In the genomic region with DNA sequence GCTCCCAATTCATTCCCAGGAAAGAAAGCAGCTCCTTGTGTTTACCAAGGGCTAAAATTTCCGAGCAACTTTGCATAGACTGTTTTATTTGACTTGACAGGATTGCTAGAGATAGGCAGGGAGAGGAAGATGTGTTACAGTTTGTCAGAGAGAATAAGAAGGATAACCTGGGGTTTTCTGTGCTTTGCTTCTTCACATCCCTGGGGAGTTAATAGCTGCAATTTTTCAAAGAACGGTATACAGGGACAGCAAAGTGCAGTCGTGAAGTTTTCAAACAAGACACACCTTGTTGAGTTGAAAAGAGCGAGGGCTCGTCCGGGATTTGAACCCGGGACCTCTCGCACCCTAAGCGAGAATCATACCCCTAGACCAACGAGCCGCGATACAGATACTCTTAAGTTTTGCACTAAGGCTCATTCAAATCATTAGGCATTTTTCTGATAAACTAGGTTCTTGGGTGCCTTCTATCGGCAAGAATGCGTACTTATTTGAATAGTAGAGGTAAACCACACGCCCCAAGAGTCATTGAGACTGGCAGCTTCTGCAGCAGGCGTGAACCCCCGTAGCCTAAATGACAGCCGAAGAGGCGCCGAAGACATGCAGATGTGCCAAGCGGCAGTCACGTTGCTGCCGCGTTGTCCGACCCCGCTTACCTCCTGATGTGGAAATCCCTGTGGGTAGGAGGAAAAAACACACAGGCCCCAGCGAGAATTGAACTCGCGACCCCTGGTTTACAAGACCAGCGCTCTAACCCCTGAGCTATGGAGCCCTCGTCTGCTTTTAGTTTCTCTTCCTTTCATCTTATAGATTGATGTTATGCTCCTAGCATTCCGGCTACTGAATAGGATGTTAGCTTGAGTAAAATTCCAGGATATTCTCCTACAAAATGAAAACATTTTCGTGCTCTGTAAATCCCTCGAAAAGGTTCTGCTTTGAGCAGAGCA, we compare ENCODE assay signal across 9 cellular contexts. TPM values are rescaled to one million over a fixed set of nuclear protein-coding genes. Genes with fewer than 3 reads are reported as not detected.
DNase-seq lines count a peak whose midpoint lies in the region; ATAC-seq, FAIRE-seq and TF ChIP-seq lines count a peak whose summit lies in the region.
"Had no signal": no experiment of that assay in that cellular context is flagged by ENCODE, and none has a peak within 500 bp of the region (broad histone marks: within the 10 kb centered on the region; RNA-seq: fewer than 3 reads in every experiment).

No MANE protein-coding gene starts in this region.

- intact Hi-C loops in activated CD4-positive, alpha-beta T cell treated with anti-CD3 and anti-CD28 coated beads, Interleukin-2, amount 10 ng/mL, durations not matched to agents 24 days and 14 days (cut with micrococcal nuclease), result loop anchor here (1.0 to 5.0 kb wide), 10 partner anchors 12 to 899 kb away; partner anchors contain the start of genes APEX1, METTL3, PARP2 and PNP
- intact Hi-C loops in HepG2 (cut with micrococcal nuclease; ENCODE audit: unreplicated experiment), result loop anchor here (1.0 kb wide), 5 partner anchors 19 to 270 kb away; partner anchors contain the start of genes APEX1 and PARP2

- no peaks in the 10 kb centered on the region for H3K79me2 ChIP-seq in HepG2 (ENCODE audit: insufficient read depth, low read length)

- H3K36me3 ChIP-seq in BLaER1, result no peaks in the 10 kb centered on the region
- no peaks in the 10 kb centered on the region for H3K36me3 ChIP-seq in HepG2 (replicated peaks in 1 of 2; ENCODE audit: control insufficient read depth in 1 of 2, insufficient read depth in 2 of 2, low read length in 2 of 2)

- H3K4me1 Mint-ChIP-seq in activated CD4-positive, alpha-beta T cell treated with anti-CD3 and anti-CD28 coated beads, Interleukin-2, amount 10 ng/mL, durations not matched to agents 24 days and 14 days, result peaks cover 14% of the 10 kb centered on the region

- H3K4me1 ChIP-seq in BLaER1 (peaks cover 61% of the 10 kb centered on the region), HepG2 (ENCODE audit: insufficient read depth, low read length) (peaks cover 77% of the 10 kb centered on the region)

- H3K27me3 ChIP-seq in BLaER1, result no peaks in the 10 kb centered on the region
- H3K27me3 ChIP-seq in HepG2 (ENCODE audit: control insufficient read depth in 1 of 2, insufficient read depth in 2 of 2, low read length in 2 of 2), result no peaks in the 10 kb centered on the region; a peak in 1 of 5 replicates

- in situ Hi-C loops in HepG2 (cut with HindIII; ENCODE audit: extremely low pct_ligation_motif_present, low pct_unique_long_range_greater_than_20kb), result loop anchor here (25.0 kb wide), 1 partner anchor 151 kb away; the partner anchor contains the start of genes APEX1, OSGEP, PIP4P1 and PNP

- H3K27ac ChIP-seq in BLaER1 (no peak overlapping the region), HepG2 (ENCODE audit: extremely low read length, insufficient read depth, low read length) (peak overlapping the region; percentile 73)

- TF ChIP-seq POLR2A in HepG2 (IDR thresholded peaks at IDR 0.05; ENCODE audit: insufficient read depth in 1 of 2, low read depth in 2 of 2, low read length in 2 of 2), result no peak

- peak overlapping the region; percentile 92 for H2AFZ ChIP-seq in HepG2 (ENCODE audit: low read length)

- H4K20me1 ChIP-seq in BLaER1 (no peaks in the 10 kb centered on the region), HepG2 (ENCODE audit: insufficient read depth, low read length) (no peaks in the 10 kb centered on the region)

- 1% methylated on average over 34 of the region's 34 CpGs for WGBS in HepG2 (ENCODE audit: low lambda C conversion rate)

- H3K4me3 ChIP-seq in BLaER1 (peak overlapping the region; percentile 69), HepG2 (replicated peaks in 1 of 3; ENCODE audit: insufficient read depth in 1 of 3, low read depth in 2 of 3, low read length in 3 of 3) (peak overlapping the region; percentile 70 to 83 (median 77))

- BruUV-seq in HepG2 (replicated peaks; lab: Mats Ljungman, UMichigan), result no TSS peak

- FAIRE-seq in HepG2 (lab: Jason Lieb, UNC), result peak; percentile 74

- POLR2A ChIA-PET in HepG2 (lab: Yijun Ruan, JAX), result interaction anchor here (0.7 to 4.8 kb wide), 17 partner anchors 10 to 484 kb away, joined by 3 to 105 read pairs (median 5); partner anchors contain the start of genes ANG, APEX1, CCNB1IP1 and OSGEP

- H3K9me3 Mint-ChIP-seq in activated CD4-positive, alpha-beta T cell treated with anti-CD3 and anti-CD28 coated beads, Interleukin-2, amount 10 ng/mL, durations not matched to agents 24 days and 14 days, result no peaks in the 10 kb centered on the region

- ATAC-seq in GM19328 (IDR thresholded peaks at IDR 0.05; ENCODE audit: unreplicated experiment) (peak; percentile 69), HG03457 (IDR thresholded peaks at IDR 0.05; ENCODE audit: unreplicated experiment) (peak; percentile 57), HepG2 (peak; percentile 84)

- TF ChIP-seq RAD21 in HepG2 (CRISPR knock-in tag; IDR thresholded peaks at IDR 0.05), result peak; percentile 19; the same call in 1 of the 2 replicates

- H3K27ac Mint-ChIP-seq in activated CD4-positive, alpha-beta T cell treated with anti-CD3 and anti-CD28 coated beads, Interleukin-2, amount 10 ng/mL, durations not matched to agents 24 days and 14 days, result no peak overlapping the region

- H3K4me2 ChIP-seq in BLaER1, result peak overlapping the region; percentile 81
- H3K4me2 ChIP-seq in HepG2 (ENCODE audit: low read depth, low read length), result peak overlapping the region; percentile 83

- no peaks in the 10 kb centered on the region for H3K36me3 Mint-ChIP-seq in activated CD4-positive, alpha-beta T cell treated with anti-CD3 and anti-CD28 coated beads, Interleukin-2, amount 10 ng/mL, durations not matched to agents 24 days and 14 days (ENCODE audit: low read depth)

- peak; percentile 98 to 100 for DNase-seq in NCI-H524 (lab: John Stamatoyannopoulos, UW)
- peak; percentile 94 for DNase-seq in activated CD4-positive, alpha-beta T cell treated with anti-CD3 and anti-CD28 coated beads, Interleukin-2, amount 10 ng/mL, durations not matched to agents 24 days and 14 days
- peak; percentile 90 to 96 for DNase-seq in dermis microvascular lymphatic vessel endothelial cell (ENCODE audit: low read depth in 2 of 2)
- peak; percentile 99 for DNase-seq in HepG2 (ENCODE audit: low spot score)
- peak; percentile 78 to 82 for DNase-seq in stimulated activated CD4-positive, alpha-beta T cell treated with anti-CD3 and anti-CD28 coated beads, Interleukin-2, amount 100 ng/mL, for 48 hours

- TF ChIP-seq CTCF in HepG2 (CRISPR knock-in tag; IDR thresholded peaks at IDR 0.05), result peak; percentile 92

- TF ChIP-seq EP300 in HepG2 (IDR thresholded peaks at IDR 0.05; ENCODE audit: low read depth in 2 of 2, low read length in 2 of 2) (peak in 1 of 2 experiments; percentile 30; a peak in 1 of 4 replicates), HepG2 (CRISPR knock-in tag; IDR thresholded peaks at IDR 0.05; ENCODE audit: borderline replicate concordance) (no peak; the same call in 1 of the 2 replicates)

- H3K27me3 Mint-ChIP-seq in activated CD4-positive, alpha-beta T cell treated with anti-CD3 and anti-CD28 coated beads, Interleukin-2, amount 10 ng/mL, durations not matched to agents 24 days and 14 days, result peaks cover 1% of the 10 kb centered on the region

- H3K9me3 ChIP-seq in BLaER1 (no peaks in the 10 kb centered on the region), HepG2 (ENCODE audit: low read length) (no peaks in the 10 kb centered on the region)

- no peak overlapping the region for H3K4me3 Mint-ChIP-seq in activated CD4-positive, alpha-beta T cell treated with anti-CD3 and anti-CD28 coated beads, Interleukin-2, amount 10 ng/mL, durations not matched to agents 24 days and 14 days

- CTCF ChIA-PET in HepG2 (lab: Yijun Ruan, JAX; ENCODE audit: low intra/inter-chr PET ratio, low total read pairs), result interaction anchor here (1.0 to 1.3 kb wide), 3 partner anchors 19 to 78 kb away, joined by 3 to 6 read pairs (median 6); no protein-coding TSS in a partner anchor

- H3K9ac ChIP-seq in BLaER1 (peak overlapping the region; percentile 72), HepG2 (ENCODE audit: insufficient read depth, low read depth, low read length) (peak overlapping the region; percentile 71)

RNA-seq across cellular contexts. Expression of gene RNASE12, which starts 22.2 kb away (rescaled TPM):
- total RNA-seq in activated CD4-positive, alpha-beta T cell treated with anti-CD3 and anti-CD28 coated beads, Interleukin-2, amount 10 ng/mL, durations not matched to agents 24 days and 14 days, result not detected in 2 replicates
- total RNA-seq in dermis microvascular lymphatic vessel endothelial cell (not detected in 2 replicates), HepG2 (2016; rRNA removed; fragmentation: Illumina TruSeq; extraction: Trizol) (not detected in 2 replicates)
- total RNA-seq in HepG2 (2016; cell fraction: cytosol; rRNA removed; fragmentation: Illumina TruSeq; extraction: Trizol; ENCODE audit: low read depth), result not detected in 2 replicates
- not detected in 2 replicates for total RNA-seq in HepG2 (2016; cell fraction: insoluble cytoplasmic fraction; rRNA removed; fragmentation: Illumina TruSeq; extraction: Trizol)
- not detected in 2 replicates for total RNA-seq in HepG2 (2016; cell fraction: membrane; rRNA removed; fragmentation: Illumina TruSeq; extraction: Trizol)
- not detected in 2 replicates for total RNA-seq in HepG2 (2016; cell fraction: nucleus; rRNA removed; fragmentation: Illumina TruSeq; extraction: Trizol)
- not detected in 2 replicates for polyA plus RNA-seq in HepG2 (2011; rRNA removed)
- not detected in 2 replicates for polyA plus RNA-seq in HepG2 (2011; cell fraction: cytosol; rRNA removed)
- polyA plus RNA-seq in HepG2 (2011; cell fraction: nucleus; rRNA removed), result not detected in 2 replicates
- not detected in 2 replicates for polyA plus RNA-seq in HepG2 (2012)
- polyA plus RNA-seq in HepG2 (2016; cell fraction: cytosol; fragmentation: Illumina TruSeq; extraction: Trizol; ENCODE audit: low read depth), result not detected in 2 replicates
- not detected in 2 replicates for polyA plus RNA-seq in HepG2 (2016; cell fraction: insoluble cytoplasmic fraction; fragmentation: Illumina TruSeq; extraction: Trizol; ENCODE audit: low read depth)
- not detected in 2 replicates for polyA plus RNA-seq in HepG2 (2016; cell fraction: membrane; fragmentation: Illumina TruSeq; extraction: Trizol; ENCODE audit: low read depth)
- polyA plus RNA-seq in HepG2 (2016; cell fraction: nucleus; fragmentation: Illumina TruSeq; extraction: Trizol; ENCODE audit: insufficient read depth, low read depth), result not detected in 2 replicates
- not detected in 2 replicates for polyA minus RNA-seq in HepG2 (2011; rRNA and poly(A)+ RNA removed; ENCODE audit: low replicate concordance)
- polyA minus RNA-seq in HepG2 (2011; cell fraction: cytosol; rRNA and poly(A)+ RNA removed), result not detected in 2 replicates
- polyA minus RNA-seq in HepG2 (2011; cell fraction: nucleus; rRNA and poly(A)+ RNA removed), result not detected in 2 replicates
- total RNA-seq: activated CD8-positive, alpha-beta memory T cell treated with anti-CD3 and anti-CD28 coated beads for 36 hours had no signal

RNA-seq across cellular contexts. Expression of gene RNASE11, which starts 25.6 kb away (rescaled TPM):
- not detected in 2 replicates for total RNA-seq in activated CD4-positive, alpha-beta T cell treated with anti-CD3 and anti-CD28 coated beads, Interleukin-2, amount 10 ng/mL, durations not matched to agents 24 days and 14 days
- total RNA-seq in dermis microvascular lymphatic vessel endothelial cell (not detected in 2 replicates), HepG2 (2016; rRNA removed; fragmentation: Illumina TruSeq; extraction: Trizol) (not detected in 2 replicates)
- not detected in 2 replicates for total RNA-seq in HepG2 (2016; cell fraction: cytosol; rRNA removed; fragmentation: Illumina TruSeq; extraction: Trizol; ENCODE audit: low read depth)
- total RNA-seq in HepG2 (2016; cell fraction: insoluble cytoplasmic fraction; rRNA removed; fragmentation: Illumina TruSeq; extraction: Trizol), result not detected in 2 replicates
- total RNA-seq in HepG2 (2016; cell fraction: membrane; rRNA removed; fragmentation: Illumina TruSeq; extraction: Trizol), result not detected in 2 replicates
- not detected in 2 replicates for total RNA-seq in HepG2 (2016; cell fraction: nucleus; rRNA removed; fragmentation: Illumina TruSeq; extraction: Trizol)
- not detected in 2 replicates for polyA plus RNA-seq in HepG2 (2011; rRNA removed)
- polyA plus RNA-seq in HepG2 (2011; cell fraction: cytosol; rRNA removed), result not detected in 2 replicates
- not detected in 2 replicates for polyA plus RNA-seq in HepG2 (2011; cell fraction: nucleus; rRNA removed)
- polyA plus RNA-seq in HepG2 (2012), result not detected in 2 replicates
- polyA plus RNA-seq in HepG2 (2016; cell fraction: cytosol; fragmentation: Illumina TruSeq; extraction: Trizol; ENCODE audit: low read depth), result not detected in 2 replicates
- polyA plus RNA-seq in HepG2 (2016; cell fraction: insoluble cytoplasmic fraction; fragmentation: Illumina TruSeq; extraction: Trizol; ENCODE audit: low read depth), result not detected in 2 replicates
- polyA plus RNA-seq in HepG2 (2016; cell fraction: membrane; fragmentation: Illumina TruSeq; extraction: Trizol; ENCODE audit: low read depth), result not detected in 2 replicates
- not detected in 2 replicates for polyA plus RNA-seq in HepG2 (2016; cell fraction: nucleus; fragmentation: Illumina TruSeq; extraction: Trizol; ENCODE audit: insufficient read depth, low read depth)
- polyA minus RNA-seq in HepG2 (2011; rRNA and poly(A)+ RNA removed; ENCODE audit: low replicate concordance), result not detected in 2 replicates
- not detected in 2 replicates for polyA minus RNA-seq in HepG2 (2011; cell fraction: cytosol; rRNA and poly(A)+ RNA removed)
- polyA minus RNA-seq in HepG2 (2011; cell fraction: nucleus; rRNA and poly(A)+ RNA removed), result not detected in 2 replicates
- total RNA-seq: activated CD8-positive, alpha-beta memory T cell treated with anti-CD3 and anti-CD28 coated beads for 36 hours had no signal

RNA-seq across cellular contexts. Expression of gene OR6S1, which starts 28.1 kb away (rescaled TPM):
- total RNA-seq in activated CD4-positive, alpha-beta T cell treated with anti-CD3 and anti-CD28 coated beads, Interleukin-2, amount 10 ng/mL, durations not matched to agents 24 days and 14 days, result not detected in 2 replicates
- not detected in 2 replicates for total RNA-seq in dermis microvascular lymphatic vessel endothelial cell
- not detected in 2 replicates for total RNA-seq in HepG2 (2016; rRNA removed; fragmentation: Illumina TruSeq; extraction: Trizol)
- not detected in 2 replicates for total RNA-seq in HepG2 (2016; cell fraction: cytosol; rRNA removed; fragmentation: Illumina TruSeq; extraction: Trizol; ENCODE audit: low read depth)
- not detected in 2 replicates for total RNA-seq in HepG2 (2016; cell fraction: insoluble cytoplasmic fraction; rRNA removed; fragmentation: Illumina TruSeq; extraction: Trizol)
- not detected in 2 replicates for total RNA-seq in HepG2 (2016; cell fraction: membrane; rRNA removed; fragmentation: Illumina TruSeq; extraction: Trizol)
- not detected in 2 replicates for total RNA-seq in HepG2 (2016; cell fraction: nucleus; rRNA removed; fragmentation: Illumina TruSeq; extraction: Trizol)
- 0.09 TPM in 1 of 2 replicates, not detected in the other for polyA plus RNA-seq in HepG2 (2011; rRNA removed)
- not detected in 2 replicates for polyA plus RNA-seq in HepG2 (2011; cell fraction: cytosol; rRNA removed)
- polyA plus RNA-seq in HepG2 (2011; cell fraction: nucleus; rRNA removed), result 0.18 and 0.38 TPM in 2 replicates
- not detected in 2 replicates for polyA plus RNA-seq in HepG2 (2012)
- polyA plus RNA-seq in HepG2 (2016; cell fraction: cytosol; fragmentation: Illumina TruSeq; extraction: Trizol; ENCODE audit: low read depth), result not detected in 2 replicates
- not detected in 2 replicates for polyA plus RNA-seq in HepG2 (2016; cell fraction: insoluble cytoplasmic fraction; fragmentation: Illumina TruSeq; extraction: Trizol; ENCODE audit: low read depth)
- not detected in 2 replicates for polyA plus RNA-seq in HepG2 (2016; cell fraction: membrane; fragmentation: Illumina TruSeq; extraction: Trizol; ENCODE audit: low read depth)
- polyA plus RNA-seq in HepG2 (2016; cell fraction: nucleus; fragmentation: Illumina TruSeq; extraction: Trizol; ENCODE audit: insufficient read depth, low read depth), result not detected in 2 replicates
- 0.26 and 0.50 TPM in 2 replicates for polyA minus RNA-seq in HepG2 (2011; rRNA and poly(A)+ RNA removed; ENCODE audit: low replicate concordance)
- not detected in 2 replicates for polyA minus RNA-seq in HepG2 (2011; cell fraction: cytosol; rRNA and poly(A)+ RNA removed)
- polyA minus RNA-seq in HepG2 (2011; cell fraction: nucleus; rRNA and poly(A)+ RNA removed), result not detected in 2 replicates
- total RNA-seq: activated CD8-positive, alpha-beta memory T cell treated with anti-CD3 and anti-CD28 coated beads for 36 hours had no signal

RNA-seq across cellular contexts. Expression of gene RNASE9, which starts 52.5 kb away (rescaled TPM):
- not detected in 2 replicates for total RNA-seq in activated CD4-positive, alpha-beta T cell treated with anti-CD3 and anti-CD28 coated beads, Interleukin-2, amount 10 ng/mL, durations not matched to agents 24 days and 14 days
- total RNA-seq in dermis microvascular lymphatic vessel endothelial cell (not detected in 2 replicates), HepG2 (2016; rRNA removed; fragmentation: Illumina TruSeq; extraction: Trizol) (not detected in 2 replicates)
- total RNA-seq in HepG2 (2016; cell fraction: cytosol; rRNA removed; fragmentation: Illumina TruSeq; extraction: Trizol; ENCODE audit: low read depth), result not detected in 2 replicates
- not detected in 2 replicates for total RNA-seq in HepG2 (2016; cell fraction: insoluble cytoplasmic fraction; rRNA removed; fragmentation: Illumina TruSeq; extraction: Trizol)
- total RNA-seq in HepG2 (2016; cell fraction: membrane; rRNA removed; fragmentation: Illumina TruSeq; extraction: Trizol), result not detected in 2 replicates
- total RNA-seq in HepG2 (2016; cell fraction: nucleus; rRNA removed; fragmentation: Illumina TruSeq; extraction: Trizol), result not detected in 2 replicates
- polyA plus RNA-seq in HepG2 (2011; rRNA removed), result not detected in 2 replicates
- not detected in 2 replicates for polyA plus RNA-seq in HepG2 (2011; cell fraction: cytosol; rRNA removed)
- polyA plus RNA-seq in HepG2 (2011; cell fraction: nucleus; rRNA removed), result not detected in 2 replicates
- polyA plus RNA-seq in HepG2 (2012), result not detected in 2 replicates
- polyA plus RNA-seq in HepG2 (2016; cell fraction: cytosol; fragmentation: Illumina TruSeq; extraction: Trizol; ENCODE audit: low read depth), result not detected in 2 replicates
- polyA plus RNA-seq in HepG2 (2016; cell fraction: insoluble cytoplasmic fraction; fragmentation: Illumina TruSeq; extraction: Trizol; ENCODE audit: low read depth), result not detected in 2 replicates
- not detected in 2 replicates for polyA plus RNA-seq in HepG2 (2016; cell fraction: membrane; fragmentation: Illumina TruSeq; extraction: Trizol; ENCODE audit: low read depth)
- polyA plus RNA-seq in HepG2 (2016; cell fraction: nucleus; fragmentation: Illumina TruSeq; extraction: Trizol; ENCODE audit: insufficient read depth, low read depth), result not detected in 2 replicates
- not detected in 2 replicates for polyA minus RNA-seq in HepG2 (2011; rRNA and poly(A)+ RNA removed; ENCODE audit: low replicate concordance)
- not detected in 2 replicates for polyA minus RNA-seq in HepG2 (2011; cell fraction: cytosol; rRNA and poly(A)+ RNA removed)
- polyA minus RNA-seq in HepG2 (2011; cell fraction: nucleus; rRNA and poly(A)+ RNA removed), result not detected in 2 replicates
- total RNA-seq: activated CD8-positive, alpha-beta memory T cell treated with anti-CD3 and anti-CD28 coated beads for 36 hours had no signal
